ENCODE assay signal across 1 cellular context in the genomic region with DNA sequence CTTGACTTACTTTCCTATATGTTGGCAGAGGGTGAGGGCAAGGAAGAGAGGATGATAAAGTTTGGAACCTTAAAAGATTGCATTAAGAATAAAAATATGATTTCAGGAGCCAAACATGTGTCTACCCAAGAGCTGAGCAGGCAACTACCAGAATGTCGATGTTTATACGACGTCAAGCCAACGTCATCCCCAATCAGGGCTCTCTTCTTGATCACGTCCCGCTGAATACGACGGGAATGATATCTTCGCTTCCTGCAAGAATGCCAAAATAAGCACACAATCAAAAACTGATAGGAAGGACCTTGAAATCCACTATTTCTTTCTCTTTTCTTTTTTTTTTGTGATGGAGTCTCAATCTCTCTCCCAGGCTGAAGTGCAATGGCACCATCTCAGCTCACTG.
TF ChIP-seq lines count a peak whose summit lies in the region.

No MANE protein-coding gene starts in this region.

TF ChIP-seq in A549, 52 proteins besides CTCF, POLR2A, EP300 and RAD21:
- TF ChIP-seq CEBPB (IDR thresholded peaks at IDR 0.05) = no peak
- no peak for TF ChIP-seq TP53 (CRISPR knock-in tag; IDR thresholded peaks at IDR 0.05)
- TF ChIP-seq RFX5 (IDR thresholded peaks at IDR 0.05) = no peak
- no peak for TF ChIP-seq CBX2 (IDR thresholded peaks at IDR 0.05; ENCODE audit: borderline replicate concordance, low read depth)
- TF ChIP-seq ESRRA (IDR thresholded peaks at IDR 0.05; ENCODE audit: borderline replicate concordance, low read length) = no peak
- TF ChIP-seq JUNB (IDR thresholded peaks at IDR 0.05) = no peak
- TF ChIP-seq, protein P1, sequence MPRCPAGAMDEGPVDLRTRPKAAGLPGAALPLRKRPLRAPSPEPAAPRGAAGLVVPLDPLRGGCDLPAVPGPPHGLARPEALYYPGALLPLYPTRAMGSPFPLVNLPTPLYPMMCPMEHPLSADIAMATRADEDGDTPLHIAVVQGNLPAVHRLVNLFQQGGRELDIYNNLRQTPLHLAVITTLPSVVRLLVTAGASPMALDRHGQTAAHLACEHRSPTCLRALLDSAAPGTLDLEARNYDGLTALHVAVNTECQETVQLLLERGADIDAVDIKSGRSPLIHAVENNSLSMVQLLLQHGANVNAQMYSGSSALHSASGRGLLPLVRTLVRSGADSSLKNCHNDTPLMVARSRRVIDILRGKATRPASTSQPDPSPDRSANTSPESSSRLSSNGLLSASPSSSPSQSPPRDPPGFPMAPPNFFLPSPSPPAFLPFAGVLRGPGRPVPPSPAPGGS (IDR thresholded peaks at IDR 0.05) = no peak
- no peak for TF ChIP-seq HOXB13 (CRISPR knock-in tag; IDR thresholded peaks at IDR 0.05; ENCODE audit: low read depth)
- TF ChIP-seq RARB (CRISPR knock-in tag; IDR thresholded peaks at IDR 0.05) = no peak
- TF ChIP-seq NPAS2 (CRISPR knock-in tag; IDR thresholded peaks at IDR 0.05; ENCODE audit: borderline replicate concordance) = no peak
- TF ChIP-seq TFCP2L1 (CRISPR knock-in tag; IDR thresholded peaks at IDR 0.05) = no peak
- TF ChIP-seq FOSL2 (IDR thresholded peaks at IDR 0.05) = no peak
- no peak for TF ChIP-seq FOSL2 (CRISPR knock-in tag; IDR thresholded peaks at IDR 0.05)
- TF ChIP-seq HEYL (CRISPR knock-in tag; IDR thresholded peaks at IDR 0.05) = no peak
- no peak for TF ChIP-seq ZFP36 (IDR thresholded peaks at IDR 0.05; ENCODE audit: borderline replicate concordance, partially characterized antibody)
- no peak for TF ChIP-seq ZNF302 (CRISPR knock-in tag; IDR thresholded peaks at IDR 0.05)
- no peak for TF ChIP-seq NR3C1 (IDR thresholded peaks at IDR 0.05)
- TF ChIP-seq, protein P2, sequence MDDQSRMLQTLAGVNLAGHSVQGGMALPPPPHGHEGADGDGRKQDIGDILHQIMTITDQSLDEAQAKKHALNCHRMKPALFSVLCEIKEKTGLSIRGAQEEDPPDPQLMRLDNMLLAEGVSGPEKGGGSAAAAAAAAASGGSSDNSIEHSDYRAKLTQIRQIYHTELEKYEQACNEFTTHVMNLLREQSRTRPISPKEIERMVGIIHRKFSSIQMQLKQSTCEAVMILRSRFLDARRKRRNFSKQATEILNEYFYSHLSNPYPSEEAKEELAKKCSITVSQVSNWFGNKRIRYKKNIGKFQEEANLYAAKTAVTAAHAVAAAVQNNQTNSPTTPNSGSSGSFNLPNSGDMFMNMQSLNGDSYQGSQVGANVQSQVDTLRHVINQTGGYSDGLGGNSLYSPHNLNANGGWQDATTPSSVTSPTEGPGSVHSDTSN (IDR thresholded peaks at IDR 0.05) = no peak
